In the genomic region with DNA sequence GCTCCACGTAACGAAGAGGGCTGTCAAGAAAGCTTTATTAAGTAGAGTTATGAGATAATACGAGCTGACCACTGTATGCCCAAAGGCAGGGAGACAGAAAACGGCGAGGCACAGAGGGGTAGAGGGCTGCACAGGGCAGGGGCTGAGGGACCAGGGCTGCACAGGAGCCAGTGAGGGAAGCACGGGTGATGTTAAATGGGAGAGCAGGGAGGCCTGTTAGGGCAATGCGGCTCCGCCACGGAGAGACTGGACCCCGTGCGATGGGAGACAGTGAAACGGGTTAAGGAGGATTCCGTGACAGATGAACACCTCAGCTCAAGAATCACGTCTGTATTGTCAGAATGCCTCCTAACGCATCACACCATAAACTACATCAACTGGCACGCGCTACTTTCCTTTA, we compare ENCODE assay signal across 21 cellular contexts. TPM values are rescaled to one million over a fixed set of nuclear protein-coding genes. Genes with fewer than 3 reads are reported as not detected.
DNase-seq lines count a peak whose midpoint lies in the region; ATAC-seq, FAIRE-seq and TF ChIP-seq lines count a peak whose summit lies in the region.
"Had no signal": no experiment of that assay in that cellular context is flagged by ENCODE, and none has a peak within 500 bp of the region (broad histone marks: within the 10 kb centered on the region; RNA-seq: fewer than 3 reads in every experiment).

No MANE protein-coding gene starts in this region.

- H4K20me1 ChIP-seq in HepG2 (ENCODE audit: insufficient read depth, low read length) = peaks cover 68% of the 10 kb centered on the region

- in situ Hi-C loops in HepG2 (cut with HindIII; ENCODE audit: extremely low pct_ligation_motif_present, low pct_unique_long_range_greater_than_20kb) = no loop called here

- no peak overlapping the region for H2AK5ac ChIP-seq in neuronal stem cell (ENCODE audit: low read depth, low read length)

- TF ChIP-seq POLR2A in HepG2 (IDR thresholded peaks at IDR 0.05; ENCODE audit: insufficient read depth in 1 of 2, low read depth in 2 of 2, low read length in 2 of 2) (no peak), right lobe of liver (IDR thresholded peaks at IDR 0.05) (no peak)

- H3K9me3 ChIP-seq in HepG2 (ENCODE audit: low read length) = no peaks in the 10 kb centered on the region
- no peaks in the 10 kb centered on the region for H3K9me3 ChIP-seq in right lobe of liver
- peaks cover under 1 to 20% of the 10 kb centered on the region in 2 donors for H3K9me3 ChIP-seq in neuronal stem cell (replicated peaks in 1 of 2; ENCODE audit: control insufficient read depth in 2 of 2, insufficient read depth in 1 of 2, low read depth in 1 of 2, low read length in 2 of 2)

- TF ChIP-seq EP300 in HepG2 (IDR thresholded peaks at IDR 0.05; ENCODE audit: low read depth in 2 of 2, low read length in 2 of 2) (no peak), HepG2 (CRISPR knock-in tag; IDR thresholded peaks at IDR 0.05; ENCODE audit: borderline replicate concordance) (no peak)

- no peak overlapping the region for H3K23ac ChIP-seq in neuronal stem cell (ENCODE audit: low read depth, low read length, poor library complexity)

- no peak for FAIRE-seq in HepG2 (lab: Jason Lieb, UNC)

- H2BK15ac ChIP-seq in neuronal stem cell (ENCODE audit: low read length) = no peak overlapping the region

- no peak overlapping the region for H2BK12ac ChIP-seq in neuronal stem cell (ENCODE audit: low read length)

- no peak overlapping the region for H2BK5ac ChIP-seq in neuronal stem cell (ENCODE audit: low read length)

- POLR2A ChIA-PET in HepG2 (lab: Yijun Ruan, JAX) = interaction anchor here (1.9 kb wide), 1 partner anchor 13 kb away, joined by 8 read pairs; no protein-coding TSS in a partner anchor

- no peak for TF ChIP-seq RAD21 in HepG2 (CRISPR knock-in tag; IDR thresholded peaks at IDR 0.05)

- H3K27ac ChIP-seq in HepG2 (ENCODE audit: extremely low read length, insufficient read depth, low read length) = peak overlapping the region; percentile 48
- H3K27ac ChIP-seq in right lobe of liver = no peak overlapping the region
- H3K27ac ChIP-seq in neuronal stem cell (replicated peaks; ENCODE audit: low read length) = no peak overlapping the region
- H3K27ac ChIP-seq: BLaER1 had no signal

- H3K27me3 Mint-ChIP-seq in chondrocyte (ENCODE audit: low read depth) = no peaks in the 10 kb centered on the region
- no peaks in the 10 kb centered on the region for H3K27me3 Mint-ChIP-seq in type B pancreatic cell
- H3K27me3 Mint-ChIP-seq: CD8-positive, alpha-beta memory T cell had no signal

- ATAC-seq in HepG2 (peak; percentile 40), right lobe of liver (no peak), HG02571 (IDR thresholded peaks at IDR 0.05; ENCODE audit: unreplicated experiment) (no peak), HG03439 (IDR thresholded peaks at IDR 0.05; ENCODE audit: unreplicated experiment) (no peak)
- ATAC-seq: GM23338, SK-N-SH treated with all-trans-retinoic acid at 6 μM for 48 hours had no signal

- no peak overlapping the region for H2BK120ac ChIP-seq in neuronal stem cell (ENCODE audit: low read depth, low read length)

- H3K27ac Mint-ChIP-seq in chondrocyte (ENCODE audit: unreplicated experiment) (peak overlapping the region; percentile 23), type B pancreatic cell (peak overlapping the region; percentile 86)
- H3K27ac Mint-ChIP-seq: CD8-positive, alpha-beta memory T cell; GM23338 had no signal

- H2AFZ ChIP-seq in HepG2 (ENCODE audit: low read length) (no peak overlapping the region), neuronal stem cell (ENCODE audit: low read length) (no peak overlapping the region)
- H2AFZ ChIP-seq: GM23338 had no signal

- H3K4me3 ChIP-seq in HepG2 (replicated peaks in 1 of 3; ENCODE audit: insufficient read depth in 1 of 3, low read depth in 2 of 3, low read length in 3 of 3) = peak overlapping the region in 1 of 3 experiments; percentile 25; a peak in 1 of 6 replicates
- no peak overlapping the region for H3K4me3 ChIP-seq in right lobe of liver
- no peak overlapping the region for H3K4me3 ChIP-seq in neuronal stem cell (ENCODE audit: low read length in 2 of 2)
- H3K4me3 ChIP-seq: BLaER1, GM23338 had no signal

- no peak overlapping the region for H3K4ac ChIP-seq in neuronal stem cell (ENCODE audit: low read length)

- H3K4me2 ChIP-seq in HepG2 (ENCODE audit: low read depth, low read length) (peak overlapping the region; percentile 40), neuronal stem cell (ENCODE audit: insufficient read depth, low read length, poor library complexity, severe bottlenecking) (no peak overlapping the region)
- H3K4me2 ChIP-seq: BLaER1, GM23338 had no signal

- peaks cover 85% of the 10 kb centered on the region for H3K4me1 Mint-ChIP-seq in chondrocyte (ENCODE audit: low read depth)
- H3K4me1 Mint-ChIP-seq in type B pancreatic cell (ENCODE audit: unreplicated experiment) = peaks cover 35% of the 10 kb centered on the region
- H3K4me1 Mint-ChIP-seq: CD8-positive, alpha-beta memory T cell had no signal

- CTCF ChIA-PET in HepG2 (lab: Yijun Ruan, JAX; ENCODE audit: low intra/inter-chr PET ratio, low total read pairs) = no interaction called here

- H3K4me1 ChIP-seq in HepG2 (ENCODE audit: insufficient read depth, low read length) (peaks cover 88% of the 10 kb centered on the region), right lobe of liver (no peaks in the 10 kb centered on the region), neuronal stem cell (ENCODE audit: control insufficient read depth in 2 of 2, insufficient read depth in 1 of 2, low read depth in 1 of 2, low read length in 2 of 2) (peaks cover 19 to 22% of the 10 kb centered on the region in 2 donors)
- H3K4me1 ChIP-seq: BLaER1 had no signal

- H3K36me3 Mint-ChIP-seq in chondrocyte (ENCODE audit: low read depth) (peaks cover 14% of the 10 kb centered on the region), type B pancreatic cell (peaks cover 74% of the 10 kb centered on the region)
- H3K36me3 Mint-ChIP-seq: CD8-positive, alpha-beta memory T cell had no signal

- H3K79me2 ChIP-seq in HepG2 (ENCODE audit: insufficient read depth, low read length) = peaks cover 100% of the 10 kb centered on the region

- intact Hi-C loops in HepG2 (cut with micrococcal nuclease; ENCODE audit: unreplicated experiment) (loop anchor here (2.0 kb wide), 1 partner anchor 14 kb away; no protein-coding TSS in a partner anchor), right lobe of liver (cut with DNase I) (no loop called here)

- no TSS peak for BruUV-seq in HepG2 (replicated peaks; lab: Mats Ljungman, UMichigan)

- H3K9ac ChIP-seq in HepG2 (ENCODE audit: insufficient read depth, low read depth, low read length) = no peak overlapping the region
- no peak overlapping the region for H3K9ac ChIP-seq in neuronal stem cell (ENCODE audit: low read depth, low read length, poor library complexity)
- H3K9ac ChIP-seq: BLaER1 had no signal

- no peak overlapping the region for H4K8ac ChIP-seq in neuronal stem cell (ENCODE audit: low read depth, low read length)

- no peak overlapping the region for H4K91ac ChIP-seq in neuronal stem cell (ENCODE audit: low read depth, low read length, poor library complexity)

- H3K79me1 ChIP-seq in neuronal stem cell (ENCODE audit: low read depth, low read length) = peaks cover 2% of the 10 kb centered on the region

- WGBS in HepG2 (ENCODE audit: low lambda C conversion rate) = 90% methylated on average over 17 of the region's 17 CpGs
- 93% methylated on average over 10 of the region's 17 CpGs for WGBS in right lobe of liver (ENCODE audit: insufficient coverage, low coverage, low lambda C conversion rate, missing lambda C conversion rate)
- no CpG with 5 or more reads among the region's 17 CpGs for WGBS in neuronal stem cell (ENCODE audit: extremely low coverage in 2 of 2, insufficient read length in 2 of 2, insufficient replicate concordance in 1 of 2), 2 donors

- DNase-seq in HepG2 (ENCODE audit: low spot score) (no peak), right lobe of liver (no peak), chondrocyte (ENCODE audit: low spot score) (no peak), neuronal stem cell (ENCODE audit: low spot score) (no peak), type B pancreatic cell (ENCODE audit: extremely low spot score, unreplicated experiment) (no peak), NCI-H82 treated with DMSO at 0.1 percent for 48 hours (lab: John Stamatoyannopoulos, UW; ENCODE audit: unreplicated experiment) (no peak)
- DNase-seq: CD8-positive, alpha-beta memory T cell; DMS79; KG1; NCI-H1436; NCI-H1930; NCI-H226; NCI-H524; NCI-H82; RPMI8226; SIG-M5 had no signal

- H3K14ac ChIP-seq in neuronal stem cell (ENCODE audit: low read length) = no peak overlapping the region

- H3K18ac ChIP-seq in neuronal stem cell (ENCODE audit: low read length) = peak overlapping the region; percentile 4

- H3K4me3 Mint-ChIP-seq in chondrocyte (ENCODE audit: unreplicated experiment) (no peak overlapping the region), type B pancreatic cell (peak overlapping the region; percentile 44)
- H3K4me3 Mint-ChIP-seq: CD8-positive, alpha-beta memory T cell; GM23338 had no signal

- H3K9me3 Mint-ChIP-seq in chondrocyte (ENCODE audit: low read depth) = no peaks in the 10 kb centered on the region
- H3K9me3 Mint-ChIP-seq in type B pancreatic cell = peaks cover 22% of the 10 kb centered on the region
- H3K9me3 Mint-ChIP-seq: GM23338 had no signal

- H3K27me3 ChIP-seq in HepG2 (ENCODE audit: control insufficient read depth in 1 of 2, insufficient read depth in 2 of 2, low read length in 2 of 2) (no peaks in the 10 kb centered on the region), right lobe of liver (no peaks in the 10 kb centered on the region), neuronal stem cell (ENCODE audit: control insufficient read depth in 3 of 3, insufficient read depth in 3 of 3, low read depth in 1 of 3, low read length in 3 of 3) (no peaks in the 10 kb centered on the region)
- H3K27me3 ChIP-seq: BLaER1 had no signal

- TF ChIP-seq CTCF in HepG2 (CRISPR knock-in tag; IDR thresholded peaks at IDR 0.05) (no peak), right lobe of liver (IDR thresholded peaks at IDR 0.05) (no peak), chondrocyte (IDR thresholded peaks at IDR 0.05) (no peak), type B pancreatic cell (conservative IDR thresholded peaks at IDR 0.05) (no peak)

- H3K36me3 ChIP-seq in HepG2 (replicated peaks in 1 of 2; ENCODE audit: control insufficient read depth in 1 of 2, insufficient read depth in 2 of 2, low read length in 2 of 2) (peaks cover 13 to 25% of the 10 kb centered on the region in 2 experiments), right lobe of liver (peaks cover 0 to 3% (median 0%) of the 10 kb centered on the region in 4 donors), neuronal stem cell (replicated peaks in 1 of 2; ENCODE audit: control insufficient read depth in 2 of 2, insufficient read depth in 2 of 2, low read length in 2 of 2) (peaks cover 8 to 63% of the 10 kb centered on the region in 2 donors)

RNA-seq across cellular contexts. Expression of a gene that starts 25.1 kb away (rescaled TPM):
- 176 and 185 TPM in 2 replicates for total RNA-seq in HepG2 (2016; rRNA removed; fragmentation: Illumina TruSeq; extraction: Trizol)
- total RNA-seq in HepG2 (2016; cell fraction: cytosol; rRNA removed; fragmentation: Illumina TruSeq; extraction: Trizol; ENCODE audit: low read depth) = 74.9 and 87.3 TPM in 2 replicates
- 158 and 182 TPM in 2 replicates for total RNA-seq in HepG2 (2016; cell fraction: insoluble cytoplasmic fraction; rRNA removed; fragmentation: Illumina TruSeq; extraction: Trizol)
- total RNA-seq in HepG2 (2016; cell fraction: membrane; rRNA removed; fragmentation: Illumina TruSeq; extraction: Trizol) = 361 and 484 TPM in 2 replicates
- total RNA-seq in HepG2 (2016; cell fraction: nucleus; rRNA removed; fragmentation: Illumina TruSeq; extraction: Trizol) = 203 and 219 TPM in 2 replicates
- 193 and 216 TPM in 2 replicates for polyA plus RNA-seq in HepG2 (2011; rRNA removed)
- polyA plus RNA-seq in HepG2 (2011; cell fraction: cytosol; rRNA removed) = 145 and 153 TPM in 2 replicates
- polyA plus RNA-seq in HepG2 (2011; cell fraction: nucleus; rRNA removed) = 169 and 173 TPM in 2 replicates
- polyA plus RNA-seq in HepG2 (2012) = 84.5 and 103 TPM in 2 replicates
- polyA plus RNA-seq in HepG2 (2016; cell fraction: cytosol; fragmentation: Illumina TruSeq; extraction: Trizol; ENCODE audit: low read depth) = 2.5 and 3.2 TPM in 2 replicates
- 34.1 and 47.0 TPM in 2 replicates for polyA plus RNA-seq in HepG2 (2016; cell fraction: insoluble cytoplasmic fraction; fragmentation: Illumina TruSeq; extraction: Trizol; ENCODE audit: low read depth)
- 7.0 and 7.3 TPM in 2 replicates for polyA plus RNA-seq in HepG2 (2016; cell fraction: membrane; fragmentation: Illumina TruSeq; extraction: Trizol; ENCODE audit: low read depth)
- 164 and 179 TPM in 2 replicates for polyA plus RNA-seq in HepG2 (2016; cell fraction: nucleus; fragmentation: Illumina TruSeq; extraction: Trizol; ENCODE audit: insufficient read depth, low read depth)
- 311 and 1,912 TPM in 2 replicates for polyA minus RNA-seq in HepG2 (2011; rRNA and poly(A)+ RNA removed; ENCODE audit: low replicate concordance)
- 510 and 534 TPM in 2 replicates for polyA minus RNA-seq in HepG2 (2011; cell fraction: cytosol; rRNA and poly(A)+ RNA removed)
- polyA minus RNA-seq in HepG2 (2011; cell fraction: nucleus; rRNA and poly(A)+ RNA removed) = 531 and 554 TPM in 2 replicates
- total RNA-seq in right lobe of liver = 100 to 1,000 TPM in 2 of 6 experiments, 10 to 100 TPM in 4; 32.9 to 173 (median 69.7) TPM
- total RNA-seq in chondrocyte = 663 to 672 TPM (median 671 TPM) in 3 replicates
- polyA plus RNA-seq in neuronal stem cell (2013, experiment 1 of 2) = 52.9 TPM
- 54.3 TPM for polyA plus RNA-seq in neuronal stem cell (2013, experiment 2 of 2)
- 188 and 197 TPM in 2 replicates for total RNA-seq in type B pancreatic cell (ENCODE audit: low replicate concordance)
- total RNA-seq: CD8-positive, alpha-beta memory T cell had no signal
- polyA plus RNA-seq: CD8-positive, alpha-beta memory T cell had no signal
